8 cellular contexts compared by ENCODE assay signal in the genomic region with DNA sequence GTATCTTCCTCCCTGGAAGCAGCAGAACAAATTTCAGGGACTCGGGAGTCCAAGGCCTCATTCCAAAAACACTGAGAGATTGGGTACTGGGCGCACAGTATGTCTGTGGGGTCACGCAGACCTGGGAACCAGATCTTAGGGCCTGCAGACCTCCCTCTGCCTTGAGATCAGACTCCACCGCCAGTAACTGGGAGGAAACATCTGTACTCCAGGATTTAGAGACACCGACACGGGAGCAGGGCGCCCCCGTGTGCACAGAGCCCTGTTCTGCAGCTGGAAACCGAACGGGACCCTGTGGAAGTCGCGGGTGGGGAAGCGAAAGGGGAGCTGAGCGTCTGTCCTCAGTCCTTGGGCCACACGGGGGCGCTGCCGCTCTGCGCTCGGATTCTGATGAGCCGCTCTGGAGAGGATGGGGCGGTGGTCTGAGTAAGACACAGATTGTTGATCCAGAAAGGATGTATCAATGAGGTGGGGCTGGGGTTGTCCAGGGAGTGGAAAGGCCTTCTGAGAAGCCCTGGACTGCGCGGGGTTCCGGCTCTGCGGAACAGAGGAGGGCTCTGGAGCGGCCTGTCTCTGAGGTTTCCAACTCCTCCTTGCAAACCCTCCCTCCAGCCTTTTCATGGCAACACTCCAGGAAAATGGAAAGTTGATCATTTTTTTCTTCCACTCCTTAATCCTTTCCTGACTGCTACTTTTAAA. TPM values are rescaled to one million over a fixed set of nuclear protein-coding genes. Genes with fewer than 3 reads are reported as not detected.
DNase-seq lines count a peak whose midpoint lies in the region; ATAC-seq and TF ChIP-seq lines count a peak whose summit lies in the region.
"Not testable (repeated sequence)": the region's sequence is repeated elsewhere in the genome, so short reads cannot be mapped to it uniquely, and the experiment has no call there.

No MANE protein-coding gene starts in this region.

- not testable (repeated sequence) for H2AFZ ChIP-seq in parathyroid adenoma

- H3K79me2 ChIP-seq in parathyroid adenoma: not testable (repeated sequence)

- 6 to 11% methylated on average over 22 to 26 of the region's 26 CpGs for WGBS in heart right ventricle, 2 donors

- intact Hi-C loops in heart right ventricle (cut with DNase I): not testable (repeated sequence)

- H3K4me3 ChIP-seq in heart right ventricle; parathyroid adenoma (ENCODE audit: low read depth, low read length): not testable (repeated sequence)

- DNase-seq in DMS53 (lab: John Stamatoyannopoulos, UW): peak; percentile 93
- peak; percentile 88 for DNase-seq in HPDE6-E6E7 (ENCODE audit: extremely low spot score)
- peak; percentile 40 for DNase-seq in NCI-H748 treated with DMSO at 0.1 percent for 48 hours (lab: John Stamatoyannopoulos, UW)
- peak; percentile 64 for DNase-seq in activated CD4-positive, CD25-positive, alpha-beta regulatory T cell treated with anti-CD3 and anti-CD28 coated beads, Interleukin-2, amount 50 U/mL, for 16 hours (ENCODE audit: low read depth, low spot score)
- DNase-seq in astrocyte of the hippocampus (ENCODE audit: low read depth, low spot score): peak; percentile 84
- DNase-seq in heart right ventricle: peak; percentile 74 to 82
- peak; percentile 93 for DNase-seq in stimulated activated naive CD8-positive, alpha-beta T cell treated with anti-CD3 and anti-CD28 coated beads, Interleukin-15, Interleukin-2, amounts not matched to agents 100 U/mL and 50 U/mL, for 24 hours

- H3K9ac ChIP-seq in parathyroid adenoma: not testable (repeated sequence)

- H3K27me3 ChIP-seq in heart right ventricle: peaks cover 4 to 98% (median 95%) of the 10 kb centered on the region in 7 donors
- not testable (repeated sequence) for H3K27me3 ChIP-seq in parathyroid adenoma (ENCODE audit: control insufficient read depth, insufficient read depth, low read length)

- H3K27ac ChIP-seq in heart right ventricle, parathyroid adenoma: not testable (repeated sequence)

- peak; percentile 56 to 90 (median 81) for ATAC-seq in heart right ventricle
- ATAC-seq in stimulated activated naive CD8-positive, alpha-beta T cell treated with anti-CD3 and anti-CD28 coated beads, Interleukin-15, Interleukin-2, amounts not matched to agents 100 U/mL and 50 U/mL, for 24 hours: peak; percentile 88

- H3K9me3 ChIP-seq in heart right ventricle; parathyroid adenoma (ENCODE audit: control insufficient read depth, low read length): not testable (repeated sequence)

- H3K4me2 ChIP-seq in parathyroid adenoma (ENCODE audit: low read length): peak overlapping the region; percentile 3

- peaks cover 0 to 33% (median 12%) of the 10 kb centered on the region in 9 donors for H3K4me1 ChIP-seq in heart right ventricle
- H3K4me1 ChIP-seq in parathyroid adenoma: not testable (repeated sequence)

- H3K36me3 ChIP-seq in heart right ventricle; parathyroid adenoma (ENCODE audit: control insufficient read depth, insufficient read depth, low read length): not testable (repeated sequence)

- TF ChIP-seq CTCF in heart right ventricle (IDR thresholded peaks at IDR 0.05): peak; percentile 46 to 89 (median 73)
- peak; percentile 64 for TF ChIP-seq CTCF in parathyroid adenoma (IDR thresholded peaks at IDR 0.05)

RNA-seq across cellular contexts. Expression of gene HLA-E, which starts 35.7 kb away (rescaled TPM):
- 100 to 1,000 TPM; 121 to 482 (median 155) TPM for total RNA-seq in heart right ventricle
- 100 to 1,000 TPM; 232 to 263 TPM for polyA plus RNA-seq in heart right ventricle

Comparison
In these comparisons a context has a peak if more than half of its experiments do, and no peak if none do; other contexts are left out.
1. DNase-seq: peak in every context shown above with its lines; median percentile 93 in DMS53; 93 in stimulated activated naive CD8-positive, alpha-beta T cell treated with anti-CD3 and anti-CD28 coated beads, Interleukin-15, Interleukin-2, amounts not matched to agents 100 U/mL and 50 U/mL, for 24 hours; 88 in HPDE6-E6E7; 84 in astrocyte of the hippocampus; 78 in heart right ventricle; 64 in activated CD4-positive, CD25-positive, alpha-beta regulatory T cell treated with anti-CD3 and anti-CD28 coated beads, Interleukin-2, amount 50 U/mL, for 16 hours; 40 in NCI-H748 treated with DMSO at 0.1 percent for 48 hours.